Comparison of ENCODE assay signal across 18 cellular contexts in genomic region chr3:195394700-195395099, GRCh38. TPM values are rescaled to one million over a fixed set of nuclear protein-coding genes. Genes with fewer than 3 reads are reported as not detected.
DNase-seq lines count a peak whose midpoint lies in the region; ATAC-seq and TF ChIP-seq lines count a peak whose summit lies in the region.
"Had no signal": no experiment of that assay in that cellular context is flagged by ENCODE, and none has a peak within 500 bp of the region (broad histone marks: within the 10 kb centered on the region; RNA-seq: fewer than 3 reads in every experiment).

No MANE protein-coding gene starts in this region.

- no peaks in the 10 kb centered on the region for H3K4me1 ChIP-seq in hepatocyte (ENCODE audit: insufficient read depth)

- H3K27me3 Mint-ChIP-seq in memory B cell (no peaks in the 10 kb centered on the region), Calu3 (ENCODE audit: unreplicated experiment) (no peaks in the 10 kb centered on the region)

- H3K79me2 ChIP-seq in SU-DHL-6 (ENCODE audit: insufficient read depth, low read length) (peaks cover 70% of the 10 kb centered on the region), hepatocyte (peaks cover 75% of the 10 kb centered on the region)

- H2AFZ ChIP-seq in SU-DHL-6 (ENCODE audit: low read depth, low read length, severe bottlenecking) (no peak overlapping the region), hepatocyte (no peak overlapping the region)

- CTCF ChIA-PET in HEK293T (lab: Yijun Ruan, JAX) = no interaction called here
- CTCF ChIA-PET in Calu3 (lab: Charles Lee) = interaction anchor here (0.5 to 0.9 kb wide), 3 partner anchors 27 to 942 kb away, joined by 3 to 4 read pairs (median 3); no protein-coding TSS in a partner anchor

- H3K36me3 Mint-ChIP-seq in memory B cell (no peaks in the 10 kb centered on the region), Calu3 (ENCODE audit: insufficient read depth, unreplicated experiment) (peaks cover 4% of the 10 kb centered on the region)

- TF ChIP-seq CTCF in GM12865 (IDR thresholded peaks at IDR 0.05; ENCODE audit: insufficient read depth, low read depth, low read length, missing control alignments) (no peak), SU-DHL-6 (IDR thresholded peaks at IDR 0.05; ENCODE audit: insufficient read depth, low read length, poor library complexity, severe bottlenecking) (no peak), hepatocyte (IDR thresholded peaks at IDR 0.05; ENCODE audit: poor library complexity) (no peak), Calu3 (IDR thresholded peaks at IDR 0.05; ENCODE audit: unreplicated experiment) (no peak)

- H3K4me1 Mint-ChIP-seq in memory B cell = peaks cover 23% of the 10 kb centered on the region
- H3K4me1 Mint-ChIP-seq in Calu3 (ENCODE audit: low read depth, unreplicated experiment) = peaks cover 28% of the 10 kb centered on the region

- H3K9ac ChIP-seq in SU-DHL-6 (ENCODE audit: low read length) = no peak overlapping the region

- ATAC-seq in memory B cell (ENCODE audit: low read depth) = no peak
- ATAC-seq in GM19397 (IDR thresholded peaks at IDR 0.05; ENCODE audit: unreplicated experiment) = no peak
- ATAC-seq in GM18511 (IDR thresholded peaks at IDR 0.05; ENCODE audit: unreplicated experiment) = no peak
- ATAC-seq: activated naive CD4-positive, alpha-beta T cell treated with anti-CD3 and anti-CD28 coated beads, Interleukin-2, amount 50 U/mL, for 72 hours; heart right ventricle; left cardiac atrium had no signal

- 0 out of 2 replicates have a peak overlapping the region, but pooled peaks have one; percentile 8 for H3K4me3 ChIP-seq in GM12865 (ENCODE audit: low read depth, low read length)
- no peak overlapping the region for H3K4me3 ChIP-seq in SU-DHL-6 (ENCODE audit: insufficient read depth, low read length, poor library complexity, severe bottlenecking)
- H3K4me3 ChIP-seq in hepatocyte = no peak overlapping the region
- H3K4me3 ChIP-seq: heart right ventricle had no signal

- H3K27ac Mint-ChIP-seq in memory B cell (peak overlapping the region; percentile 17), Calu3 (ENCODE audit: unreplicated experiment) (no peak overlapping the region)
- H3K27ac Mint-ChIP-seq: activated naive CD4-positive, alpha-beta T cell treated with anti-CD3 and anti-CD28 coated beads, Interleukin-2, amount 50 U/mL, for 72 hours had no signal

- peak overlapping the region; percentile 39 for H3K4me2 ChIP-seq in SU-DHL-6 (ENCODE audit: low read depth, low read length, poor library complexity, severe bottlenecking)
- no peak overlapping the region for H3K4me2 ChIP-seq in hepatocyte

- H3K27me3 ChIP-seq in SU-DHL-6 (ENCODE audit: low read length) = no peaks in the 10 kb centered on the region
- no peaks in the 10 kb centered on the region for H3K27me3 ChIP-seq in hepatocyte
- H3K27me3 ChIP-seq: heart right ventricle had no signal

- intact Hi-C loops in Calu3 (cut with micrococcal nuclease; ENCODE audit: unreplicated experiment) = no loop called here

- WGBS in hepatocyte (ENCODE audit: low lambda C conversion rate, missing lambda C conversion rate) = 62% methylated on average over 3 of the region's 3 CpGs

- H3K27ac ChIP-seq in SU-DHL-6 (ENCODE audit: low read depth, low read length) (peak overlapping the region; percentile 37; the same call in 1 of the 2 replicates), hepatocyte (no peak overlapping the region)
- H3K27ac ChIP-seq: heart right ventricle, HL-60 had no signal

- H3K9me3 ChIP-seq in SU-DHL-6 (ENCODE audit: insufficient read depth, low read length) (no peaks in the 10 kb centered on the region), hepatocyte (ENCODE audit: low read depth) (no peaks in the 10 kb centered on the region)
- H3K9me3 ChIP-seq: heart right ventricle had no signal

- no TSS peak for BruUV-seq in Calu3 (replicated peaks; lab: Mats Ljungman, UMichigan)

- H3K9me2 ChIP-seq in SU-DHL-6 (replicated peaks; ENCODE audit: insufficient read depth, low read length) (no peaks in the 10 kb centered on the region), hepatocyte (replicated peaks; ENCODE audit: insufficient read depth) (no peaks in the 10 kb centered on the region)

- H4K20me1 ChIP-seq in SU-DHL-6 (ENCODE audit: low read depth, low read length) = no peaks in the 10 kb centered on the region
- peaks cover 4% of the 10 kb centered on the region for H4K20me1 ChIP-seq in hepatocyte (ENCODE audit: insufficient read depth, poor library complexity, severe bottlenecking)

- peak overlapping the region; percentile 6 for H3K4me3 Mint-ChIP-seq in memory B cell
- H3K4me3 Mint-ChIP-seq in Calu3 (ENCODE audit: low read depth, unreplicated experiment) = no peak overlapping the region

- peaks cover 21% of the 10 kb centered on the region; the same call in 1 of the 2 replicates for H3F3A ChIP-seq in SU-DHL-6 (ENCODE audit: insufficient read depth)

- DNase-seq in GM12865 (ENCODE audit: low read depth) = peak; percentile 20
- peak; percentile 6 for DNase-seq in HEK293T (ENCODE audit: extremely low spot score)
- no peak for DNase-seq in memory B cell (ENCODE audit: low spot score in 2 of 2)
- DNase-seq in hepatocyte (ENCODE audit: low spot score) = no peak
- DNase-seq in Calu3 = no peak
- DNase-seq: caudate nucleus, GOT3, heart right ventricle, left cardiac atrium, NCI-H146, NCI-H510A treated with DMSO at 0.1 percent for 48 hours, posterior cingulate gyrus, RPMI8226 had no signal

- POLR2A ChIA-PET in HEK293T (lab: Yijun Ruan, JAX) = no interaction called here

- H3K36me3 ChIP-seq in SU-DHL-6 (ENCODE audit: low read length) (no peaks in the 10 kb centered on the region), hepatocyte (replicated peaks; ENCODE audit: insufficient read depth, low read depth) (no peaks in the 10 kb centered on the region)

- no peaks in the 10 kb centered on the region for H3K9me3 Mint-ChIP-seq in memory B cell
- H3K9me3 Mint-ChIP-seq in Calu3 (ENCODE audit: low read depth, unreplicated experiment) = no peaks in the 10 kb centered on the region
- H3K9me3 Mint-ChIP-seq: activated naive CD4-positive, alpha-beta T cell treated with anti-CD3 and anti-CD28 coated beads, Interleukin-2, amount 50 U/mL, for 72 hours had no signal

TF ChIP-seq in HEK293T, 16 proteins besides CTCF, POLR2A, EP300 and RAD21:
- TF ChIP-seq FOXA1 (IDR thresholded peaks at IDR 0.05) (no peak), ARNT (IDR thresholded peaks at IDR 0.05) (no peak), PKNOX1 (IDR thresholded peaks at IDR 0.05) (peak; percentile 53; the same call in 1 of the 2 replicates), FOXM1 (IDR thresholded peaks at IDR 0.05; ENCODE audit: borderline replicate concordance) (no peak), ELF4 (IDR thresholded peaks at IDR 0.05) (no peak), ZNF384 (IDR thresholded peaks at IDR 0.05) (peak; percentile 92), TARDBP (IDR thresholded peaks at IDR 0.05) (no peak), L3MBTL2 (conservative IDR thresholded peaks at IDR 0.05) (no peak)

RNA-seq across cellular contexts. Expression of gene ACAP2, which starts 48.1 kb away (rescaled TPM):
- 41.8 and 47.4 TPM in 2 replicates for total RNA-seq in hepatocyte
- 27.0 and 39.2 TPM in 2 replicates for polyA plus RNA-seq in hepatocyte
- total RNA-seq in Calu3 (2022) = 74.0 TPM in 2 replicates

Comparison
In these comparisons a context has a peak if more than half of its experiments do, and no peak if none do; other contexts are left out.
1. DNase-seq: peak in GM12865 (single experiment) and HEK293T (single experiment); none in memory B cell (0 of 2), hepatocyte (single experiment) and Calu3 (single experiment).